In genomic region chr20:31560094-31560899, GRCh38 we compare ENCODE assay signal across 8 cellular contexts. TPM values are rescaled to one million over a fixed set of nuclear protein-coding genes. Genes with fewer than 3 reads are reported as not detected.
DNase-seq lines count a peak whose midpoint lies in the region; ATAC-seq and TF ChIP-seq lines count a peak whose summit lies in the region.

No MANE protein-coding gene starts in this region.

- 31 to 35% (median 34%) methylated on average over 7 of the region's 7 CpGs for WGBS in ovary, 3 donors

- H3K36me3 ChIP-seq in ovary, result no peaks in the 10 kb centered on the region
- H3K36me3 ChIP-seq in tibial artery, result peaks cover 29 to 54% (median 52%) of the 10 kb centered on the region in 3 donors

- H3K27me3 ChIP-seq in ovary, result no peaks in the 10 kb centered on the region
- no peaks in the 10 kb centered on the region for H3K27me3 ChIP-seq in tibial artery

- no peak overlapping the region for H3K4me3 ChIP-seq in foreskin fibroblast (ENCODE audit: low read depth in 1 of 2, low read length in 2 of 2)
- no peak overlapping the region for H3K4me3 ChIP-seq in ovary
- H3K4me3 ChIP-seq in tibial artery, result no peak overlapping the region

- no peak for ATAC-seq in GM21360 (IDR thresholded peaks at IDR 0.05; ENCODE audit: unreplicated experiment)

- peak overlapping the region in 1 of 2 donors; percentile 20 for H3K27ac ChIP-seq in ovary
- peak overlapping the region; percentile 72 to 75 for H3K27ac ChIP-seq in tibial artery

- H3K9me3 ChIP-seq in ovary (no peaks in the 10 kb centered on the region), tibial artery (no peaks in the 10 kb centered on the region)

- intact Hi-C loops in ovary (cut with DNase I) (loop anchor here in 1 of 4 donors (10.0 kb wide), 1 partner anchor 155 kb away; no protein-coding TSS in a partner anchor), tibial artery (cut with DNase I; ENCODE audit: low total_unique reads) (loop anchor here (10.0 kb wide), 1 partner anchor 165 kb away; the partner anchor contains the start of gene BCL2L1)

- no peak for TF ChIP-seq POLR2A in ovary (IDR thresholded peaks at IDR 0.05)

- no peak for TF ChIP-seq EP300 in ovary (IDR thresholded peaks at IDR 0.05)

- H3K4me1 ChIP-seq in ovary (ENCODE audit: insufficient read depth) (no peaks in the 10 kb centered on the region), tibial artery (peaks cover 0 to 29% (median 23%) of the 10 kb centered on the region in 4 donors)

- peak; percentile 88 for TF ChIP-seq CTCF in foreskin fibroblast (IDR thresholded peaks at IDR 0.05; ENCODE audit: low read depth, low read length)
- peak; percentile 50 to 75 (median 74) for TF ChIP-seq CTCF in ovary (IDR thresholded peaks at IDR 0.05)
- TF ChIP-seq CTCF in tibial artery (IDR thresholded peaks at IDR 0.05), result peak; percentile 86 to 87

- DNase-seq in GDM1 (lab: John Stamatoyannopoulos, UW), result peak; percentile 71
- DNase-seq in HUDEP-2 (lab: John Stamatoyannopoulos, UW; ENCODE audit: unreplicated experiment in 76 of 76), result peak in 64 of 76 experiments; percentile 8 to 75 (median 45)
- peak; percentile 91 for DNase-seq in SIG-M5 treated with dmso at 0.1 percent for 504 hours (lab: John Stamatoyannopoulos, UW; ENCODE audit: unreplicated experiment)
- DNase-seq in activated effector memory CD4-positive, alpha-beta T cell treated with Interleukin-2 at 50 U/mL for 16 hours, result peak; percentile 58
- DNase-seq in foreskin fibroblast, result peak; percentile 81 to 91
- peak in 4 of 5 donors; percentile 51 to 79 (median 72) for DNase-seq in ovary
- DNase-seq in tibial artery, result peak; percentile 67 to 88

RNA-seq across cellular contexts. Expression of gene ID1, which starts 44.8 kb away (rescaled TPM):
- 100 to 1,000 TPM in 3 of 7 donors, 10 to 100 TPM in 4; 42.6 to 353 (median 64.2) TPM for total RNA-seq in ovary
- 10 to 100 TPM; 26.0 to 86.9 TPM for polyA plus RNA-seq in ovary

RNA-seq across cellular contexts. Expression of gene HM13, which starts 46.1 kb away (rescaled TPM):
- 100 to 1,000 TPM in 3 of 7 donors, 10 to 100 TPM in 4; 30.2 to 158 (median 97.3) TPM for total RNA-seq in ovary
- 100 to 1,000 TPM in 1 of 2 donors, 10 to 100 TPM in 1; 72.6 to 129 TPM for polyA plus RNA-seq in ovary
